8 cellular contexts compared by ENCODE assay signal in genomic region chr11:61509058-61510029, GRCh38. TPM values are rescaled to one million over a fixed set of nuclear protein-coding genes. Genes with fewer than 3 reads are reported as not detected.
DNase-seq lines count a peak whose midpoint lies in the region; ATAC-seq lines count a peak whose summit lies in the region.

No MANE protein-coding gene starts in this region.

- ATAC-seq in HG02981 (IDR thresholded peaks at IDR 0.05; ENCODE audit: unreplicated experiment) (peak; percentile 52), HG02884 (IDR thresholded peaks at IDR 0.05; ENCODE audit: unreplicated experiment) (no peak)
- ATAC-seq in effector memory CD8-positive, alpha-beta T cell (replicated peaks): peak; percentile 79

- peak; percentile 31 for DNase-seq in GM04504 (ENCODE audit: low read depth)
- DNase-seq in NCI-H2227 treated with DMSO at 0.1 percent for 48 hours (lab: John Stamatoyannopoulos, UW): peak; percentile 80
- peak; percentile 77 for DNase-seq in activated CD4-positive, alpha-beta memory T cell treated with anti-CD3 and anti-CD28 coated beads, Interleukin-2, amount 10 ng/mL, durations not matched to agents 7 days and 5 days
- peak; percentile 12 to 37 (median 17) for DNase-seq in effector memory CD8-positive, alpha-beta T cell
- DNase-seq in mesendoderm: peak; percentile 97
- DNase-seq in stimulated activated CD8-positive, alpha-beta memory T cell treated with anti-CD3 and anti-CD28 coated beads, Interleukin-12 subunit alpha, Interleukin-12 subunit beta, amount 100 ng/mL, for 4 hours (ENCODE audit: low read depth): peak; percentile 22

- H2BK5ac ChIP-seq in mesendoderm (ENCODE audit: low read length): no peak overlapping the region

- H3K27me3 ChIP-seq in mesendoderm (ENCODE audit: insufficient read depth, low read length, poor library complexity): no peaks in the 10 kb centered on the region

- H2BK120ac ChIP-seq in mesendoderm (ENCODE audit: low read depth, low read length): no peak overlapping the region

- no peak overlapping the region for H4K5ac ChIP-seq in mesendoderm (ENCODE audit: low read length)

- no peaks in the 10 kb centered on the region for H3K36me3 ChIP-seq in mesendoderm (ENCODE audit: control insufficient read depth, insufficient read depth, low read length)

- H3K4me1 Mint-ChIP-seq in activated CD4-positive, alpha-beta memory T cell treated with anti-CD3 and anti-CD28 coated beads, Interleukin-2, amount 10 ng/mL, durations not matched to agents 7 days and 5 days: peaks cover 11% of the 10 kb centered on the region
- H3K4me1 Mint-ChIP-seq in effector memory CD8-positive, alpha-beta T cell (ENCODE audit: low read depth in 2 of 2): peaks cover 0 to 9% of the 10 kb centered on the region in 2 donors

- H3K79me2 ChIP-seq in mesendoderm (ENCODE audit: control insufficient read depth, insufficient read depth, low read length): no peaks in the 10 kb centered on the region

- POLR2A ChIA-PET in activated CD4-positive, alpha-beta memory T cell treated with anti-CD3 and anti-CD28 coated beads, Interleukin-2, amount 10 ng/mL, durations not matched to agents 7 days and 5 days (lab: Charles Lee): interaction anchor here (1.2 to 2.1 kb wide), 2 partner anchors 62 to 80 kb away, joined by 3 to 5 read pairs; partner anchors contain the start of genes CPSF7 and SDHAF2

- no peak overlapping the region for H2BK15ac ChIP-seq in mesendoderm (replicated peaks; ENCODE audit: low read depth)

- no peak overlapping the region for H3K27ac ChIP-seq in mesendoderm (ENCODE audit: low read depth, low read length)

- WGBS in mesendoderm (ENCODE audit: extremely low coverage, insufficient coverage, low lambda C conversion rate): no CpG with 5 or more reads among the region's 116 CpGs

- no peak overlapping the region for H3K4ac ChIP-seq in mesendoderm (ENCODE audit: low read depth, low read length)

- H3K27ac Mint-ChIP-seq in activated CD4-positive, alpha-beta memory T cell treated with anti-CD3 and anti-CD28 coated beads, Interleukin-2, amount 10 ng/mL, durations not matched to agents 7 days and 5 days: no peak overlapping the region
- H3K27ac Mint-ChIP-seq in effector memory CD8-positive, alpha-beta T cell: no peak overlapping the region

- no peak overlapping the region for H4K8ac ChIP-seq in mesendoderm (ENCODE audit: low read depth, low read length)

- H3K36me3 Mint-ChIP-seq in activated CD4-positive, alpha-beta memory T cell treated with anti-CD3 and anti-CD28 coated beads, Interleukin-2, amount 10 ng/mL, durations not matched to agents 7 days and 5 days (ENCODE audit: low read depth): no peaks in the 10 kb centered on the region
- no peaks in the 10 kb centered on the region for H3K36me3 Mint-ChIP-seq in effector memory CD8-positive, alpha-beta T cell (ENCODE audit: insufficient read depth)

- peak overlapping the region; percentile 69 for H3K56ac ChIP-seq in mesendoderm (ENCODE audit: low read length)

- H3K27me3 Mint-ChIP-seq in activated CD4-positive, alpha-beta memory T cell treated with anti-CD3 and anti-CD28 coated beads, Interleukin-2, amount 10 ng/mL, durations not matched to agents 7 days and 5 days: peaks cover 50% of the 10 kb centered on the region
- H3K27me3 Mint-ChIP-seq in effector memory CD8-positive, alpha-beta T cell: peaks cover 61 to 87% of the 10 kb centered on the region in 2 donors

- H3K4me3 ChIP-seq in mesendoderm (ENCODE audit: low read length): no peak overlapping the region

- H3K4me1 ChIP-seq in mesendoderm (ENCODE audit: control insufficient read depth, low read depth, low read length): peaks cover 2% of the 10 kb centered on the region

- CTCF ChIA-PET in activated CD4-positive, alpha-beta memory T cell treated with anti-CD3 and anti-CD28 coated beads, Interleukin-2, amount 10 ng/mL, durations not matched to agents 7 days and 5 days (lab: Charles Lee): interaction anchor here (1.2 to 5.1 kb wide), 5 partner anchors 8 to 63 kb away, joined by 3 to 27 read pairs (median 5); no protein-coding TSS in a partner anchor

- no peak overlapping the region for H3K18ac ChIP-seq in mesendoderm (ENCODE audit: low read length)

- no peaks in the 10 kb centered on the region for H3K9me3 Mint-ChIP-seq in activated CD4-positive, alpha-beta memory T cell treated with anti-CD3 and anti-CD28 coated beads, Interleukin-2, amount 10 ng/mL, durations not matched to agents 7 days and 5 days
- no peaks in the 10 kb centered on the region for H3K9me3 Mint-ChIP-seq in effector memory CD8-positive, alpha-beta T cell

- H2AK5ac ChIP-seq in mesendoderm (ENCODE audit: low read length): no peak overlapping the region

- no peak overlapping the region for H3K23ac ChIP-seq in mesendoderm (ENCODE audit: low read length)

- no peaks in the 10 kb centered on the region for H3K79me1 ChIP-seq in mesendoderm (ENCODE audit: low read length)

- H3K4me3 Mint-ChIP-seq in activated CD4-positive, alpha-beta memory T cell treated with anti-CD3 and anti-CD28 coated beads, Interleukin-2, amount 10 ng/mL, durations not matched to agents 7 days and 5 days: peak overlapping the region; percentile 24
- peak overlapping the region; percentile 46 to 47 for H3K4me3 Mint-ChIP-seq in effector memory CD8-positive, alpha-beta T cell

- peak overlapping the region; percentile 61 for H3K4me2 ChIP-seq in mesendoderm (ENCODE audit: low read length)

- H3K9ac ChIP-seq in mesendoderm (ENCODE audit: low read length): peak overlapping the region; percentile 37

RNA-seq across cellular contexts. Expression of gene LRRC10B, which starts 0.8 kb away (rescaled TPM):
- under 1 TPM in 1 of 2 experiments, not detected in 1; 0.13 TPM for total RNA-seq in activated CD4-positive, alpha-beta memory T cell treated with anti-CD3 and anti-CD28 coated beads, Interleukin-2, amount 10 ng/mL, durations not matched to agents 7 days and 5 days
- 0.20 TPM for polyA plus RNA-seq in mesendoderm (2013, experiment 1 of 2)
- 0.29 TPM for polyA plus RNA-seq in mesendoderm (2013, experiment 2 of 2)

Comparison
In these comparisons a context has a peak if more than half of its experiments do, and no peak if none do; other contexts are left out.
1. DNase-seq: peak in every context shown above with its lines; median percentile 97 in mesendoderm; 80 in NCI-H2227 treated with DMSO at 0.1 percent for 48 hours; 77 in activated CD4-positive, alpha-beta memory T cell treated with anti-CD3 and anti-CD28 coated beads, Interleukin-2, amount 10 ng/mL, durations not matched to agents 7 days and 5 days; 31 in GM04504; 22 in stimulated activated CD8-positive, alpha-beta memory T cell treated with anti-CD3 and anti-CD28 coated beads, Interleukin-12 subunit alpha, Interleukin-12 subunit beta, amount 100 ng/mL, for 4 hours; 17 in effector memory CD8-positive, alpha-beta T cell.